26 cellular contexts compared by ENCODE assay signal in the genomic region with DNA sequence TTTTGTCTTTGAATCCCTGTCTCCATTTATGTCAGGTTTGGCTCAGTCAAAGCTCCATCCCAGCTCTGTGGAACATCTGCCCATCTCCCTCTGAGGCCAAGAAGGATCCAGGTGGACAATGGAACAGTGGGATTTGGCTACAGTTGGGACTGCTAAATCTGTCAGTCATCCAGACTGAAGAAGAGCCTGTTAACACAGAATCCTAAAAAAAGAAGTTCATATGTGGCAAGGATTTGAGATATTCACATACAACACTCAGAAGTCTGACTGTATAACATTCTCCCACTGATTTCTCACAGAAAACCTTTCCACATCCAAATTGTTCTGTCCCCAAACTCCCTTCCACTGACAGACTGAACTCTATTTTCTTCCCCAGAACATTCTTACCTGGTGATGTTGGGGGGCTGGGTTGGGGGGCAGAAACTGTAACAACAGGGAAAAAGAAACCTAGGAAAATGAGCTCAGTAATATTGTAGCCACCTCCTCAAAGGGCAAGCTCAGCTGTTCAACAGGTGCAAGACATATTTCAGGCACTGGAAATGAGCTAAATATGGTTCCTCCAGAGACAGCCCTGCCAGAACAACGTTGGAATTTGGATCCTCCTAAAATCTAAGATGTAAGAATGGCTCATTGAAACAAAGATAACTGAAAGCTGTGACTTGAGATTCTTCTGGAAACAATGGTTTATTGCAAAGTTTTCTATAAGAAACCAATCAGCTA.
"Had no signal": no experiment of that assay in that cellular context is flagged by ENCODE, and none has a peak within 500 bp of the region (broad histone marks: within the 10 kb centered on the region; RNA-seq: fewer than 3 reads in every experiment).

No MANE protein-coding gene starts in this region.

- H3K9me3 Mint-ChIP-seq: mesothelial cell of epicardium; natural killer cell; neural crest cell; stimulated activated naive CD8-positive, alpha-beta T cell treated with anti-CD3 and anti-CD28 coated beads, Interleukin-15, amount 100 ng/mL, for 72 hours had no signal

- H3K27me3 ChIP-seq: heart left ventricle, hepatocyte, left lung, suprapubic skin, transverse colon, upper lobe of right lung, uterus had no signal

- H3K4me1 Mint-ChIP-seq: natural killer cell; neural crest cell; stimulated activated naive CD8-positive, alpha-beta T cell treated with anti-CD3 and anti-CD28 coated beads, Interleukin-15, amount 100 ng/mL, for 72 hours had no signal

- H2AFZ ChIP-seq: hepatocyte, parathyroid adenoma had no signal

- H3K36me3 Mint-ChIP-seq: mesothelial cell of epicardium, natural killer cell had no signal

- H3K4me1 ChIP-seq: prostate gland, upper lobe of right lung, uterus had no signal

- DNase-seq: cerebellar nuclear complex; dorsolateral prefrontal cortex; effector CD4-positive, alpha-beta T cell; heart left ventricle; kidney; left cardiac atrium; left lung; mesenchymal stem cell; natural killer cell; right cardiac atrium; stimulated activated CD4-positive, alpha-beta T cell treated with anti-CD3 and anti-CD28 coated beads, Interleukin-12 subunit alpha, Interleukin-12 subunit beta, amount 100 ng/mL, for 4 hours; stimulated activated CD4-positive, alpha-beta T cell treated with anti-CD3 and anti-CD28 coated beads, Interleukin-1b, Interleukin-23, amount 100 ng/mL, for 48 hours; stimulated activated CD4-positive, alpha-beta T cell treated with anti-CD3 and anti-CD28 coated beads, Interleukin-4, amount 100 ng/mL, for 1 hour; stimulated activated CD8-positive, alpha-beta memory T cell treated with anti-CD3 and anti-CD28 coated beads, Interleukin-4, amount 100 ng/mL, for 48 hours; stimulated activated naive CD4-positive, alpha-beta T cell; stimulated activated naive CD8-positive, alpha-beta T cell treated with anti-CD3 and anti-CD28 coated beads, Interleukin-15, amount 100 ng/mL, for 72 hours; transverse colon; upper lobe of right lung; uterus had no signal

- H3K4me2 ChIP-seq: hepatocyte, smooth muscle cell had no signal

- H3K36me3 ChIP-seq: heart left ventricle, left lung, prostate gland, suprapubic skin, transverse colon, upper lobe of right lung, uterus had no signal

- H3K79me2 ChIP-seq: hepatocyte, parathyroid adenoma had no signal

- ATAC-seq: left cardiac atrium; left lung; natural killer cell; right cardiac atrium; stimulated activated naive CD8-positive, alpha-beta T cell treated with anti-CD3 and anti-CD28 coated beads, Interleukin-15, amount 100 ng/mL, for 72 hours; upper lobe of right lung had no signal

- H3K4me3 Mint-ChIP-seq: mesothelial cell of epicardium; natural killer cell; neural crest cell; stimulated activated naive CD8-positive, alpha-beta T cell treated with anti-CD3 and anti-CD28 coated beads, Interleukin-15, amount 100 ng/mL, for 72 hours had no signal

- H3K4me3 ChIP-seq: dorsolateral prefrontal cortex, heart left ventricle, hepatocyte, left lung, prostate gland, smooth muscle cell, suprapubic skin, transverse colon, upper lobe of right lung, uterus had no signal

- H3K27ac ChIP-seq: dorsolateral prefrontal cortex, hepatocyte, left lung, parathyroid adenoma, prostate gland, suprapubic skin, transverse colon, upper lobe of right lung, uterus had no signal

- H3K9ac ChIP-seq: parathyroid adenoma had no signal

- H3K27ac Mint-ChIP-seq: mesothelial cell of epicardium; natural killer cell; stimulated activated naive CD8-positive, alpha-beta T cell treated with anti-CD3 and anti-CD28 coated beads, Interleukin-15, amount 100 ng/mL, for 72 hours had no signal

- H3K9me3 ChIP-seq: heart left ventricle, left lung, prostate gland, suprapubic skin, transverse colon, upper lobe of right lung, uterus had no signal
